21 cellular contexts compared by ENCODE assay signal in genomic region chr10:1413256-1413655, GRCh38.
DNase-seq lines count a peak whose midpoint lies in the region; TF ChIP-seq lines count a peak whose summit lies in the region.
"Had no signal": no experiment of that assay in that cellular context is flagged by ENCODE, and none has a peak within 500 bp of the region (broad histone marks: within the 10 kb centered on the region; RNA-seq: fewer than 3 reads in every experiment).

No MANE protein-coding gene starts in this region.

- no peak for TF ChIP-seq CTCF in vagina (IDR thresholded peaks at IDR 0.05)

- TF ChIP-seq POLR2A in vagina (IDR thresholded peaks at IDR 0.05) = no peak

- intact Hi-C loops in vagina (cut with DNase I) = no loop called here

- H3K4me3 ChIP-seq in vagina = no peak overlapping the region
- H3K4me3 ChIP-seq: GM23338, HAP-1, K562 had no signal

- no peaks in the 10 kb centered on the region for H3K9me3 ChIP-seq in vagina
- H3K9me3 ChIP-seq: BE2C, HAP-1 had no signal

- no peak overlapping the region for H3K27ac ChIP-seq in vagina
- H3K27ac ChIP-seq in substantia nigra (ENCODE audit: low read depth, low read length, poor library complexity, severe bottlenecking) = no peak overlapping the region
- H3K27ac ChIP-seq: HL-60 had no signal

- no peaks in the 10 kb centered on the region for H3K36me3 ChIP-seq in vagina
- H3K36me3 ChIP-seq: BE2C, HAP-1 had no signal

- no peaks in the 10 kb centered on the region for H3K4me1 ChIP-seq in vagina
- H3K4me1 ChIP-seq: BE2C, Caco-2, HAP-1 had no signal

- H3K27me3 ChIP-seq in vagina = no peaks in the 10 kb centered on the region
- H3K27me3 ChIP-seq: BE2C had no signal

- peak; percentile 24 for DNase-seq in activated CD8-positive, alpha-beta memory T cell treated with anti-CD3 and anti-CD28 coated beads for 24 hours
- no peak for DNase-seq in activated CD8-positive, alpha-beta memory T cell treated with anti-CD3 and anti-CD28 coated beads, Interleukin-2, amount 50 U/mL, for 4 hours
- DNase-seq in NCI-H774 (lab: John Stamatoyannopoulos, UW) = peak; percentile 8
- peak; percentile 22 for DNase-seq in islet precursor cell
- DNase-seq in vagina (ENCODE audit: extremely low spot score in 2 of 2) = peak; percentile 52 to 81
- no peak for DNase-seq in NCI-H526 (lab: John Stamatoyannopoulos, UW)
- no peak for DNase-seq in activated CD4-positive, alpha-beta T cell treated with anti-CD3 and anti-CD28 coated beads, Interleukin-2, amount 50 U/mL, for 1 hour
- DNase-seq in substantia nigra (lab: John Stamatoyannopoulos, UW) = no peak
- DNase-seq: BE2C; Caco-2; CD4-positive, alpha-beta T cell; DMS 273 treated with DMSO at 0.1 percent for 48 hours; NCI-H1092; NCI-H2029; NCI-H446; NCI-H82; OCI-M1 had no signal

Comparison
In these comparisons a context has a peak if more than half of its experiments do, and no peak if none do; other contexts are left out.
1. DNase-seq: peak in activated CD8-positive, alpha-beta memory T cell treated with anti-CD3 and anti-CD28 coated beads for 24 hours (single experiment), NCI-H774 (single experiment), islet precursor cell (single experiment) and vagina (2 of 2); none in activated CD8-positive, alpha-beta memory T cell treated with anti-CD3 and anti-CD28 coated beads, Interleukin-2, amount 50 U/mL, for 4 hours (single experiment), NCI-H526 (0 of 2), activated CD4-positive, alpha-beta T cell treated with anti-CD3 and anti-CD28 coated beads, Interleukin-2, amount 50 U/mL, for 1 hour (single experiment) and substantia nigra (0 of 49).